In genomic region chr4:87087015-87087920, GRCh38 we compare ENCODE assay signal across 1 cellular context.
TF ChIP-seq lines count a peak whose summit lies in the region.

No MANE protein-coding gene starts in this region.

TF ChIP-seq in WTC11, 78 proteins besides CTCF, POLR2A, EP300 and RAD21 (continued from another document):
- TF ChIP-seq CDX4 (CRISPR knock-in tag; IDR thresholded peaks at IDR 0.05; ENCODE audit: borderline replicate concordance) (no peak), FOXP1 (CRISPR knock-in tag; IDR thresholded peaks at IDR 0.05; ENCODE audit: borderline replicate concordance) (no peak)
